Comparison of ENCODE assay signal across 2 cellular contexts in the genomic region with DNA sequence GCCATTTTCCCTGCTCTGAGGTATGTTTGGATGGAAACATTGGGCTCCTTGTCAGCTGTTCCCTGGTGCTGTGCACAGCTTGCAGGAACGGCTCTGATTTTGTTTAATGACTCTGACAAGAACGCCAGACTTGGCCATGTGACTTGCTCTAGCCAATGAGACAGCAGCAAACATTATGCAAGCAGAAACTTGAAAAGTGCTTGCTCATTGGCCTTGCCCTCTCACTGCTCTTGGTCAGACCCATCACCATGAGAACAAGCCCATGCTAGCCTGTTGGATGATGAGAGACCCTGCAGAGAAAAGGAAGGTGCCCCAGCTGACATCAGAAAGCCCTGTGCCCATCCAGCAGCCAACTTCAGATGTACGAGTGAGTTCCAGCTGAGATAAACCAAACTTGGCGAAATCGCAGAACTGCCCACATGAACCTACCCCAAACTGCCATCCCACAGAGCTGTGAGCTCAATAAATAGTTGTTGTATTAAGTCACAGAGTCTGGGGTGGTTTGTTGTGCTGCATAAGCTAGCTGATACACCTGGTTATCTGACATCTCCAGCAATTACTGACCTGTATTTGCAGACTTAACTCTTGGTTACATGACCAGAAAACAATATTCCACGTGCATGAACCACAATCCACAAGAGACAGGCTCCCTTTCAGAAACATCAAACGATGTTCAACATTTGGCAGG.
TF ChIP-seq lines count a peak whose summit lies in the region.

No MANE protein-coding gene starts in this region.

TF ChIP-seq in Ishikawa, 13 proteins besides CTCF, POLR2A, EP300 and RAD21 (continued from another document):
- TF ChIP-seq, protein P1, sequence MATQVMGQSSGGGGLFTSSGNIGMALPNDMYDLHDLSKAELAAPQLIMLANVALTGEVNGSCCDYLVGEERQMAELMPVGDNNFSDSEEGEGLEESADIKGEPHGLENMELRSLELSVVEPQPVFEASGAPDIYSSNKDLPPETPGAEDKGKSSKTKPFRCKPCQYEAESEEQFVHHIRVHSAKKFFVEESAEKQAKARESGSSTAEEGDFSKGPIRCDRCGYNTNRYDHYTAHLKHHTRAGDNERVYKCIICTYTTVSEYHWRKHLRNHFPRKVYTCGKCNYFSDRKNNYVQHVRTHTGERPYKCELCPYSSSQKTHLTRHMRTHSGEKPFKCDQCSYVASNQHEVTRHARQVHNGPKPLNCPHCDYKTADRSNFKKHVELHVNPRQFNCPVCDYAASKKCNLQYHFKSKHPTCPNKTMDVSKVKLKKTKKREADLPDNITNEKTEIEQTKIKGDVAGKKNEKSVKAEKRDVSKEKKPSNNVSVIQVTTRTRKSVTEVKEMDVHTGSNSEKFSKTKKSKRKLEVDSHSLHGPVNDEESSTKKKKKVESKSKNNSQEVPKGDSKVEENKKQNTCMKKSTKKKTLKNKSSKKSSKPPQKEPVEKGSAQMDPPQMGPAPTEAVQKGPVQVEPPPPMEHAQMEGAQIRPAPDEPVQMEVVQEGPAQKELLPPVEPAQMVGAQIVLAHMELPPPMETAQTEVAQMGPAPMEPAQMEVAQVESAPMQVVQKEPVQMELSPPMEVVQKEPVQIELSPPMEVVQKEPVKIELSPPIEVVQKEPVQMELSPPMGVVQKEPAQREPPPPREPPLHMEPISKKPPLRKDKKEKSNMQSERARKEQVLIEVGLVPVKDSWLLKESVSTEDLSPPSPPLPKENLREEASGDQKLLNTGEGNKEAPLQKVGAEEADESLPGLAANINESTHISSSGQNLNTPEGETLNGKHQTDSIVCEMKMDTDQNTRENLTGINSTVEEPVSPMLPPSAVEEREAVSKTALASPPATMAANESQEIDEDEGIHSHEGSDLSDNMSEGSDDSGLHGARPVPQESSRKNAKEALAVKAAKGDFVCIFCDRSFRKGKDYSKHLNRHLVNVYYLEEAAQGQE (IDR thresholded peaks at IDR 0.05; ENCODE audit: low read depth) = no peak
- TF ChIP-seq TEAD4 (IDR thresholded peaks at IDR 0.05) = no peak

TF ChIP-seq in WTC11, 78 proteins besides CTCF, POLR2A, EP300 and RAD21 (continued from another document):
- TF ChIP-seq FOXJ3 (CRISPR knock-in tag; IDR thresholded peaks at IDR 0.05; ENCODE audit: borderline replicate concordance) (no peak), NFYB (CRISPR knock-in tag; conservative IDR thresholded peaks at IDR 0.05; ENCODE audit: low read depth) (peak; percentile 50; the same call in 1 of the 2 replicates), JUN (CRISPR knock-in tag; IDR thresholded peaks at IDR 0.05) (no peak)
- TF ChIP-seq, protein P2, sequence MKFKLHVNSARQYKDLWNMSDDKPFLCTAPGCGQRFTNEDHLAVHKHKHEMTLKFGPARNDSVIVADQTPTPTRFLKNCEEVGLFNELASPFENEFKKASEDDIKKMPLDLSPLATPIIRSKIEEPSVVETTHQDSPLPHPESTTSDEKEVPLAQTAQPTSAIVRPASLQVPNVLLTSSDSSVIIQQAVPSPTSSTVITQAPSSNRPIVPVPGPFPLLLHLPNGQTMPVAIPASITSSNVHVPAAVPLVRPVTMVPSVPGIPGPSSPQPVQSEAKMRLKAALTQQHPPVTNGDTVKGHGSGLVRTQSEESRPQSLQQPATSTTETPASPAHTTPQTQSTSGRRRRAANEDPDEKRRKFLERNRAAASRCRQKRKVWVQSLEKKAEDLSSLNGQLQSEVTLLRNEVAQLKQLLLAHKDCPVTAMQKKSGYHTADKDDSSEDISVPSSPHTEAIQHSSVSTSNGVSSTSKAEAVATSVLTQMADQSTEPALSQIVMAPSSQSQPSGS (CRISPR knock-in tag; IDR thresholded peaks at IDR 0.05; ENCODE audit: borderline replicate concordance, low read depth) = no peak
